In genomic region chr2:74440005-74440377, GRCh38 we compare ENCODE assay signal across 8 cellular contexts. TPM values are rescaled to one million over a fixed set of nuclear protein-coding genes. Genes with fewer than 3 reads are reported as not detected.
A peak's percentile ranks its signal among the peaks of the same experiment; 100 is the strongest.
DNase-seq lines count a peak whose midpoint lies in the region; ATAC-seq and TF ChIP-seq lines count a peak whose summit lies in the region.

No MANE protein-coding gene starts in this region.

- in situ Hi-C loops in IMR-90 (cut with MboI; ENCODE audit: low sequenced_read_pairs), result no loop called here

- dilution Hi-C loops in IMR-90 (cut with HindIII; ENCODE audit: low sequenced_read_pairs, unreplicated experiment), result no loop called here

- peak overlapping the region; percentile 87 to 94 for H4K8ac ChIP-seq in IMR-90 (ENCODE audit: low read depth in 2 of 2, low read length in 2 of 2)

- no TSS peak for BruUV-seq in IMR-90 (replicated peaks; lab: Mats Ljungman, UMichigan)

- peak overlapping the region; percentile 86 for H3K4me3 ChIP-seq in ACC112 (ENCODE audit: low read depth, low read length)
- peak overlapping the region; percentile 48 for H3K4me3 ChIP-seq in IMR-90 (ENCODE audit: insufficient read depth, low read depth, low read length)
- peak overlapping the region; percentile 79 to 88 (median 80) for H3K4me3 ChIP-seq in liver (ENCODE audit: low read depth in 1 of 3, low read length in 3 of 3)
- H3K4me3 ChIP-seq in thoracic aorta, result peak overlapping the region; percentile 72

- 0% methylated on average over 3 of the region's 9 CpGs; no CpG with 5 or more reads in 1 of the 2 experiments for WGBS in IMR-90 (ENCODE audit: extremely low coverage in 2 of 2, insufficient read length in 1 of 2), 2 experiments
- WGBS in liver, result 6% methylated on average over 9 of the region's 9 CpGs

- POLR2A ChIA-PET in IMR-90 (lab: Charles Lee; ENCODE audit: unreplicated experiment), result interaction anchor here (0.9 kb wide), 1 partner anchor 15 kb away, joined by 4 read pairs; the partner anchor contains the start of gene INO80B

- peak overlapping the region; percentile 22 for H3K18ac ChIP-seq in IMR-90 (ENCODE audit: low read depth, low read length)

- H2BK5ac ChIP-seq in IMR-90 (ENCODE audit: low read depth, low read length, poor library complexity, severe bottlenecking), result peak overlapping the region; percentile 52

- H3K9me3 ChIP-seq in IMR-90 (ENCODE audit: control insufficient read depth, insufficient read depth, low read length) (no peaks in the 10 kb centered on the region), liver (ENCODE audit: control insufficient read depth in 4 of 4, low read length in 3 of 4) (no peaks in the 10 kb centered on the region), thoracic aorta (no peaks in the 10 kb centered on the region)

- TF ChIP-seq RAD21 in IMR-90 (IDR thresholded peaks at IDR 0.05; ENCODE audit: low read length) (no peak), liver (IDR thresholded peaks at IDR 0.05) (no peak)

- peak overlapping the region; percentile 91 for H3K23ac ChIP-seq in IMR-90 (ENCODE audit: low read depth, low read length)

- H3K9ac ChIP-seq in IMR-90 (ENCODE audit: low read depth, low read length) (peak overlapping the region; percentile 83), liver (ENCODE audit: low read depth in 1 of 2, low read length in 2 of 2) (peak overlapping the region in 1 of 2 donors; percentile 29)

- H2AK5ac ChIP-seq in IMR-90 (ENCODE audit: low read depth, low read length), result peak overlapping the region; percentile 95

- peak overlapping the region; percentile 45; the same call in 1 of the 3 replicates for H2BK15ac ChIP-seq in IMR-90 (ENCODE audit: low read depth, low read length)

- H3K79me2 ChIP-seq in ACC112 (ENCODE audit: control insufficient read depth, insufficient read depth, low read length, unreplicated experiment), result peaks cover 20% of the 10 kb centered on the region

- 0 out of 2 replicates have a peak, but pooled peaks cover 3% of the 10 kb centered on the region for H4K20me1 ChIP-seq in IMR-90 (ENCODE audit: insufficient read depth, low read length)

- peak overlapping the region; percentile 95 for H3K4ac ChIP-seq in IMR-90 (ENCODE audit: low read depth, low read length)

- H3K36me3 ChIP-seq in ACC112 (ENCODE audit: insufficient read depth, low read length) (no peaks in the 10 kb centered on the region), IMR-90 (ENCODE audit: control insufficient read depth, insufficient read depth, low read length) (no peaks in the 10 kb centered on the region; the same call in 1 of the 2 replicates), liver (ENCODE audit: control insufficient read depth in 4 of 4, insufficient read depth in 3 of 4, low read depth in 1 of 4, low read length in 3 of 4) (peaks cover 0 to 4% (median 0%) of the 10 kb centered on the region in 4 donors), thoracic aorta (no peaks in the 10 kb centered on the region)

- peak overlapping the region; percentile 99 for H2AK9ac ChIP-seq in IMR-90 (replicated peaks; ENCODE audit: low read depth, low read length, poor library complexity)

- peak overlapping the region; percentile 77 for H2BK120ac ChIP-seq in IMR-90 (ENCODE audit: low read depth, low read length)

- intact Hi-C loops in IMR-90 (cut with micrococcal nuclease), result loop anchor here (1.0 kb wide), 1 partner anchor 14 kb away; no protein-coding TSS in a partner anchor

- H4K91ac ChIP-seq in IMR-90 (ENCODE audit: insufficient read depth, low read depth, low read length), result peak overlapping the region; percentile 93

- peaks cover 23 to 47% of the 10 kb centered on the region in 2 experiments for H3K79me1 ChIP-seq in IMR-90 (ENCODE audit: low read depth in 1 of 2, low read length in 2 of 2)

- peak overlapping the region; percentile 89 for H3K4me2 ChIP-seq in IMR-90 (ENCODE audit: low read depth, low read length)

- peaks cover 44% of the 10 kb centered on the region for H3K4me1 ChIP-seq in ACC112 (ENCODE audit: control insufficient read depth, insufficient read depth, low read length, unreplicated experiment)
- H3K4me1 ChIP-seq in IMR-90 (ENCODE audit: control insufficient read depth, insufficient read depth, low read length), result peaks cover 23% of the 10 kb centered on the region
- H3K4me1 ChIP-seq in liver (ENCODE audit: control insufficient read depth in 4 of 4, insufficient read depth in 4 of 4, low read length in 3 of 4), result peaks cover 19 to 58% (median 50%) of the 10 kb centered on the region in 4 donors
- H3K4me1 ChIP-seq in thoracic aorta (ENCODE audit: control insufficient read depth in 1 of 2, low read depth in 2 of 2), result peaks cover 3 to 49% of the 10 kb centered on the region in 2 donors

- peak overlapping the region; percentile 93 for H3K14ac ChIP-seq in IMR-90 (replicated peaks; ENCODE audit: low read depth, low read length)

- H3K56ac ChIP-seq in IMR-90 (ENCODE audit: extremely low read depth, insufficient read depth, low read length), result peak overlapping the region; percentile 67

- CTCF ChIA-PET in IMR-90 (lab: Yijun Ruan, JAX), result no interaction called here

- H2BK20ac ChIP-seq in IMR-90 (ENCODE audit: low read depth, low read length), result no peak overlapping the region

- peak overlapping the region; percentile 87 for H2AFZ ChIP-seq in ACC112 (ENCODE audit: low read length, unreplicated experiment)
- peak overlapping the region; percentile 94 for H2AFZ ChIP-seq in IMR-90 (replicated peaks; ENCODE audit: low read length, poor library complexity)

- DNase-seq in IMR-90 (peak; percentile 46), thoracic aorta (ENCODE audit: low spot score) (no peak), dermis blood vessel endothelial cell (no peak), GF-D8 (lab: John Stamatoyannopoulos, UW) (no peak)
- no peak for DNase-seq in activated CD8-positive, alpha-beta memory T cell treated with anti-CD3 and anti-CD28 coated beads, Interleukin-2, amount 50 U/mL, for 48 hours

- peak overlapping the region; percentile 31 for H4K5ac ChIP-seq in IMR-90 (ENCODE audit: low read depth, low read length)

- no peak overlapping the region for H3K27ac ChIP-seq in ACC112 (ENCODE audit: low read depth, low read length)
- H3K27ac ChIP-seq in IMR-90 (ENCODE audit: insufficient read depth, low read length), result peak overlapping the region; percentile 66
- peak overlapping the region; percentile 98 for H3K27ac ChIP-seq in cingulate gyrus (ENCODE audit: low read depth, low read length)
- peak overlapping the region; percentile 33 to 95 for H3K27ac ChIP-seq in liver (ENCODE audit: low read depth in 1 of 2, low read length in 2 of 2)
- peak overlapping the region; percentile 40 to 54 for H3K27ac ChIP-seq in thoracic aorta

- ATAC-seq in IMR-90 (ENCODE audit: low read depth), result peak; percentile 73
- ATAC-seq in thoracic aorta (ENCODE audit: insufficient number of reproducible peaks, low FRiP score, low read depth), result peak; percentile 31

- H3K27me3 ChIP-seq in ACC112 (ENCODE audit: insufficient read depth, low read length), result peaks cover 17% of the 10 kb centered on the region
- peaks cover 2% of the 10 kb centered on the region; the same call in 1 of the 2 replicates for H3K27me3 ChIP-seq in IMR-90 (ENCODE audit: control insufficient read depth, insufficient read depth, low read length)
- H3K27me3 ChIP-seq in liver (ENCODE audit: control insufficient read depth in 4 of 4, insufficient read depth in 4 of 4, low read length in 3 of 4), result no peaks in the 10 kb centered on the region
- H3K27me3 ChIP-seq in thoracic aorta (replicated peaks; ENCODE audit: insufficient read depth), result no peaks in the 10 kb centered on the region

- peaks cover 21% of the 10 kb centered on the region for H3K9me1 ChIP-seq in IMR-90 (ENCODE audit: insufficient read depth, low read length)

- no peak for TF ChIP-seq CTCF in IMR-90 (conservative IDR thresholded peaks at IDR 0.05; ENCODE audit: low read depth, low read length)
- TF ChIP-seq CTCF in liver (IDR thresholded peaks at IDR 0.05; ENCODE audit: low read depth, low read length, missing input control), result no peak
- TF ChIP-seq CTCF in thoracic aorta (IDR thresholded peaks at IDR 0.05), result no peak

- no peak for TF ChIP-seq POLR2A in IMR-90 (IDR thresholded peaks at IDR 0.05; ENCODE audit: low read depth, low read length)

RNA-seq across cellular contexts. Expression of gene RTKN, which starts 1.7 kb away (rescaled TPM):
- total RNA-seq in IMR-90 (2012; rRNA removed), result 9.4 and 11.1 TPM in 2 replicates
- polyA plus RNA-seq in IMR-90 (2012; rRNA removed), result 19.7 and 22.3 TPM in 2 replicates
- polyA plus RNA-seq in IMR-90 (2012; cell fraction: cytosol; rRNA removed), result 12.9 and 13.5 TPM in 2 replicates
- 92.0 and 105 TPM in 2 replicates for polyA plus RNA-seq in IMR-90 (2012; cell fraction: nucleus; rRNA removed; ENCODE audit: low replicate concordance)
- 10 to 100 TPM; 27.8 to 98.0 TPM for total RNA-seq in liver
- polyA plus RNA-seq in liver, result 10 to 100 TPM; 54.4 to 91.7 TPM
- 10 to 100 TPM; 23.2 to 25.6 TPM for total RNA-seq in thoracic aorta
- 21.6 and 27.0 TPM in 2 replicates for total RNA-seq in dermis blood vessel endothelial cell

RNA-seq across cellular contexts. Expression of gene INO80B, which starts 14.9 kb away (rescaled TPM):
- total RNA-seq in IMR-90 (2012; rRNA removed), result 4.5 and 5.3 TPM in 2 replicates
- 9.2 and 10.5 TPM in 2 replicates for polyA plus RNA-seq in IMR-90 (2012; rRNA removed)
- 11.0 and 11.1 TPM in 2 replicates for polyA plus RNA-seq in IMR-90 (2012; cell fraction: cytosol; rRNA removed)
- 54.7 and 124 TPM in 2 replicates for polyA plus RNA-seq in IMR-90 (2012; cell fraction: nucleus; rRNA removed; ENCODE audit: low replicate concordance)
- 10 to 100 TPM in 1 of 2 donors, 1 to 10 TPM in 1; 7.0 to 14.8 TPM for total RNA-seq in liver
- polyA plus RNA-seq in liver, result 10 to 100 TPM in 1 of 2 donors, 1 to 10 TPM in 1; 2.7 to 14.0 TPM
- 10 to 100 TPM; 15.4 to 17.8 TPM for total RNA-seq in thoracic aorta
- 6.5 and 24.0 TPM in 2 replicates for total RNA-seq in dermis blood vessel endothelial cell

RNA-seq across cellular contexts. Expression of gene WBP1, which starts 18.2 kb away (rescaled TPM):
- total RNA-seq in IMR-90 (2012; rRNA removed) (22.2 and 22.9 TPM in 2 replicates), liver (10 to 100 TPM; 23.5 to 26.2 TPM), thoracic aorta (10 to 100 TPM; 27.4 to 47.1 TPM), dermis blood vessel endothelial cell (34.3 and 44.9 TPM in 2 replicates)
- polyA plus RNA-seq in IMR-90 (2012; rRNA removed) (78.5 and 89.3 TPM in 2 replicates), liver (10 to 100 TPM; 19.2 to 45.0 TPM)
- polyA plus RNA-seq in IMR-90 (2012; cell fraction: cytosol; rRNA removed), result 114 and 155 TPM in 2 replicates
- polyA plus RNA-seq in IMR-90 (2012; cell fraction: nucleus; rRNA removed; ENCODE audit: low replicate concordance), result 453 and 544 TPM in 2 replicates

RNA-seq across cellular contexts. Expression of gene WDR54, which starts 18.5 kb away (rescaled TPM):
- total RNA-seq in IMR-90 (2012; rRNA removed) (43.6 and 57.2 TPM in 2 replicates), liver (1 to 10 TPM; 1.7 to 4.2 TPM), thoracic aorta (1 to 10 TPM; 6.1 to 6.2 TPM), dermis blood vessel endothelial cell (23.3 and 36.9 TPM in 2 replicates)
- polyA plus RNA-seq in IMR-90 (2012; rRNA removed) (47.2 and 47.9 TPM in 2 replicates), liver (1 to 10 TPM; 3.0 to 3.2 TPM)
- polyA plus RNA-seq in IMR-90 (2012; cell fraction: cytosol; rRNA removed), result 39.3 and 56.6 TPM in 2 replicates
- 28.5 and 62.3 TPM in 2 replicates for polyA plus RNA-seq in IMR-90 (2012; cell fraction: nucleus; rRNA removed; ENCODE audit: low replicate concordance)

RNA-seq across cellular contexts. Expression of gene C2orf81, which starts 18.6 kb away (rescaled TPM):
- total RNA-seq in IMR-90 (2012; rRNA removed) (under 0.01 and 0.18 TPM in 2 replicates), liver (under 1 TPM; 0.08 to 0.23 TPM), thoracic aorta (1 to 10 TPM; 1.7 to 1.9 TPM), dermis blood vessel endothelial cell (0.14 and 0.17 TPM in 2 replicates)
- polyA plus RNA-seq in IMR-90 (2012; rRNA removed) (0.26 and 0.74 TPM in 2 replicates), liver (under 1 TPM; 0.35 to 0.44 TPM)
- polyA plus RNA-seq in IMR-90 (2012; cell fraction: cytosol; rRNA removed), result 0.55 and 0.91 TPM in 2 replicates
- polyA plus RNA-seq in IMR-90 (2012; cell fraction: nucleus; rRNA removed; ENCODE audit: low replicate concordance), result 0.39 and 0.88 TPM in 2 replicates
